1 cellular context compared by ENCODE assay signal in genomic region chr12:4276524-4277204, GRCh38.
TF ChIP-seq lines count a peak whose summit lies in the region.

No MANE protein-coding gene starts in this region.

TF ChIP-seq in HepG2, 621 proteins besides CTCF, POLR2A, EP300 and RAD21 (continued from another document and continues in another):
- peak; percentile 47; the same call in 1 of the 2 replicates for TF ChIP-seq ZFX (CRISPR knock-in tag; IDR thresholded peaks at IDR 0.05; ENCODE audit: low read depth)
- TF ChIP-seq SOX6 (IDR thresholded peaks at IDR 0.05) = no peak
- peak; percentile 55; the same call in 1 of the 2 replicates for TF ChIP-seq SOX6 (CRISPR knock-in tag; IDR thresholded peaks at IDR 0.05)
- TF ChIP-seq PPARG (CRISPR knock-in tag; conservative IDR thresholded peaks at IDR 0.05) = no peak
- peak; percentile 69 for TF ChIP-seq PATZ1 (CRISPR knock-in tag; IDR thresholded peaks at IDR 0.05)
- no peak for TF ChIP-seq HHEX (CRISPR knock-in tag; IDR thresholded peaks at IDR 0.05)
- no peak for TF ChIP-seq NFE2L2 (IDR thresholded peaks at IDR 0.05; ENCODE audit: low read length)
- TF ChIP-seq BRD4 (CRISPR knock-in tag; IDR thresholded peaks at IDR 0.05) = no peak
- TF ChIP-seq RERE (CRISPR knock-in tag; IDR thresholded peaks at IDR 0.05; ENCODE audit: low read depth) = no peak
- TF ChIP-seq ZNF614 (CRISPR knock-in tag; IDR thresholded peaks at IDR 0.05; ENCODE audit: borderline replicate concordance) = no peak
- TF ChIP-seq SNRNP70 (IDR thresholded peaks at IDR 0.05; ENCODE audit: low read depth, low read length) = no peak
- peak; percentile 53 for TF ChIP-seq SALL1 (CRISPR knock-in tag; IDR thresholded peaks at IDR 0.05)
- peak; percentile 50; the same call in 1 of the 2 replicates for TF ChIP-seq ZMYM4 (CRISPR knock-in tag; IDR thresholded peaks at IDR 0.05)
- TF ChIP-seq ZNF441 (CRISPR knock-in tag; IDR thresholded peaks at IDR 0.05; ENCODE audit: borderline replicate concordance) = no peak
- no peak for TF ChIP-seq PAWR (CRISPR knock-in tag; IDR thresholded peaks at IDR 0.05; ENCODE audit: borderline replicate concordance)
- 0 out of 2 replicates have a peak, but pooled peaks have one; percentile 42 for TF ChIP-seq TSC22D2 (CRISPR knock-in tag; IDR thresholded peaks at IDR 0.05; ENCODE audit: borderline replicate concordance)
- TF ChIP-seq KLF6 (CRISPR knock-in tag; IDR thresholded peaks at IDR 0.05) = no peak
- TF ChIP-seq SAP130 (CRISPR knock-in tag; IDR thresholded peaks at IDR 0.05; ENCODE audit: low read depth) = peak; percentile 28; the same call in 1 of the 2 replicates
- no peak for TF ChIP-seq ZNF12 (CRISPR knock-in tag; IDR thresholded peaks at IDR 0.05)
- no peak for TF ChIP-seq JARID2 (CRISPR knock-in tag; IDR thresholded peaks at IDR 0.05; ENCODE audit: insufficient replicate concordance)
- TF ChIP-seq ZNF547 (CRISPR knock-in tag; IDR thresholded peaks at IDR 0.05) = no peak
- TF ChIP-seq HMGXB4 (CRISPR knock-in tag; IDR thresholded peaks at IDR 0.05; ENCODE audit: borderline replicate concordance in 1 of 2, low read depth in 1 of 2) = peak; percentile 36 to 71; a peak in 2 of 4 replicates
- TF ChIP-seq BCL3 (CRISPR knock-in tag; IDR thresholded peaks at IDR 0.05) = no peak
- no peak for TF ChIP-seq POLR2G (IDR thresholded peaks at IDR 0.05; ENCODE audit: low read depth, low read length)
- no peak for TF ChIP-seq ZNF180 (CRISPR knock-in tag; IDR thresholded peaks at IDR 0.05; ENCODE audit: borderline replicate concordance, low read depth)
- no peak for TF ChIP-seq RBAK (CRISPR knock-in tag; IDR thresholded peaks at IDR 0.05)
- TF ChIP-seq GRHL1 (CRISPR knock-in tag; conservative IDR thresholded peaks at IDR 0.05) = no peak
- no peak for TF ChIP-seq THAP9 (CRISPR knock-in tag; IDR thresholded peaks at IDR 0.05; ENCODE audit: borderline replicate concordance)
- TF ChIP-seq ATF3 (CRISPR knock-in tag; IDR thresholded peaks at IDR 0.05) = 0 out of 2 replicates have a peak, but pooled peaks have one; percentile 30
- no peak for TF ChIP-seq SETDB1 (CRISPR knock-in tag; IDR thresholded peaks at IDR 0.05; ENCODE audit: borderline replicate concordance)
- TF ChIP-seq ZNF687 (CRISPR knock-in tag; IDR thresholded peaks at IDR 0.05) = 0 out of 2 replicates have a peak, but pooled peaks have one; percentile 16
- no peak for TF ChIP-seq DZIP1 (CRISPR knock-in tag; IDR thresholded peaks at IDR 0.05)
